ENCODE assay signal across 8 cellular contexts in genomic region chr20:16761305-16761829, GRCh38. TPM values are rescaled to one million over a fixed set of nuclear protein-coding genes. Genes with fewer than 3 reads are reported as not detected.
DNase-seq lines count a peak whose midpoint lies in the region; ATAC-seq and TF ChIP-seq lines count a peak whose summit lies in the region.

No MANE protein-coding gene starts in this region.

- no peak for ATAC-seq in GM21528 (IDR thresholded peaks at IDR 0.05; ENCODE audit: low FRiP score, unreplicated experiment)

- H3K4me1 Mint-ChIP-seq in MCF 10A (ENCODE audit: insufficient read depth, unreplicated experiment) = no peaks in the 10 kb centered on the region

- intact Hi-C loops in MCF 10A (cut with micrococcal nuclease) = loop anchor here (1.0 kb wide), 2 partner anchors 60 to 243 kb away; no protein-coding TSS in a partner anchor

- no peaks in the 10 kb centered on the region for H3K36me3 Mint-ChIP-seq in MCF 10A (ENCODE audit: insufficient read depth, unreplicated experiment)

- no peak overlapping the region for H3K4me3 Mint-ChIP-seq in MCF 10A (ENCODE audit: unreplicated experiment)

- no peak overlapping the region for H3K27ac Mint-ChIP-seq in MCF 10A (ENCODE audit: low read depth, unreplicated experiment)

- no peak overlapping the region for H3K4me3 ChIP-seq in HFF-Myc (replicated peaks; ENCODE audit: low read depth, low read length)

- POLR2A ChIA-PET in MCF 10A (lab: Yijun Ruan, JAX) = interaction anchor here (0.6 to 1.2 kb wide), 3 partner anchors 13 to 1396 kb away, joined by 3 to 4 read pairs (median 4); partner anchors contain the start of gene OTOR

- TF ChIP-seq CTCF in HFF-Myc (IDR thresholded peaks at IDR 0.05; ENCODE audit: low read depth, low read length, missing control alignments) = peak; percentile 70
- TF ChIP-seq CTCF in MCF 10A (IDR thresholded peaks at IDR 0.05; ENCODE audit: unreplicated experiment) = peak; percentile 78

- DNase-seq in GDM1 (lab: John Stamatoyannopoulos, UW) (peak; percentile 8), HFF-Myc (ENCODE audit: extremely low read depth, low read depth) (peak; percentile 44), NCI-H1694 treated with DMSO at 0.1 percent for 48 hours (lab: John Stamatoyannopoulos, UW) (peak; percentile 73), T-helper 2 cell (peak in 4 of 5 experiments; percentile 8 to 71 (median 12)), MCF 10A (ENCODE audit: unreplicated experiment) (peak; percentile 72), iPS-NIHi7 (ENCODE audit: extremely low spot score) (peak; percentile 83)
- peak; percentile 48 for DNase-seq in stimulated activated CD4-positive, alpha-beta T cell treated with anti-CD3 and anti-CD28 coated beads, Interleukin-15, amount 100 ng/mL, for 24 hours

- peaks cover 29% of the 10 kb centered on the region for H3K27me3 Mint-ChIP-seq in MCF 10A (ENCODE audit: insufficient read depth, unreplicated experiment)

- CTCF ChIA-PET in MCF 10A (lab: Yijun Ruan, JAX) = interaction anchor here (0.6 to 4.6 kb wide), 63 partner anchors 9 to 1734 kb away, joined by 3 to 75 read pairs (median 4); partner anchors contain the start of genes OTOR and SNRPB2

- H3K9me3 Mint-ChIP-seq in MCF 10A (ENCODE audit: unreplicated experiment) = no peaks in the 10 kb centered on the region

- BruUV-seq in MCF 10A (replicated peaks; lab: Mats Ljungman, UMichigan) = no TSS peak

RNA-seq across cellular contexts. Expression of gene OTOR, which starts 13.2 kb away (rescaled TPM):
- total RNA-seq in MCF 10A (2022) = not detected in 2 replicates

RNA-seq across cellular contexts. Expression of gene SNRPB2, which starts 31.5 kb away (rescaled TPM):
- 57.7 and 74.3 TPM in 2 replicates for total RNA-seq in MCF 10A (2022)

Comparison
In these comparisons a context has a peak if more than half of its experiments do, and no peak if none do; other contexts are left out.
1. DNase-seq: peak in every context shown above with its lines; median percentile 83 in iPS-NIHi7; 73 in NCI-H1694 treated with DMSO at 0.1 percent for 48 hours; 72 in MCF 10A; 48 in stimulated activated CD4-positive, alpha-beta T cell treated with anti-CD3 and anti-CD28 coated beads, Interleukin-15, amount 100 ng/mL, for 24 hours; 44 in HFF-Myc; 12 in T-helper 2 cell; 8 in GDM1.